9 cellular contexts compared by ENCODE assay signal in the genomic region with DNA sequence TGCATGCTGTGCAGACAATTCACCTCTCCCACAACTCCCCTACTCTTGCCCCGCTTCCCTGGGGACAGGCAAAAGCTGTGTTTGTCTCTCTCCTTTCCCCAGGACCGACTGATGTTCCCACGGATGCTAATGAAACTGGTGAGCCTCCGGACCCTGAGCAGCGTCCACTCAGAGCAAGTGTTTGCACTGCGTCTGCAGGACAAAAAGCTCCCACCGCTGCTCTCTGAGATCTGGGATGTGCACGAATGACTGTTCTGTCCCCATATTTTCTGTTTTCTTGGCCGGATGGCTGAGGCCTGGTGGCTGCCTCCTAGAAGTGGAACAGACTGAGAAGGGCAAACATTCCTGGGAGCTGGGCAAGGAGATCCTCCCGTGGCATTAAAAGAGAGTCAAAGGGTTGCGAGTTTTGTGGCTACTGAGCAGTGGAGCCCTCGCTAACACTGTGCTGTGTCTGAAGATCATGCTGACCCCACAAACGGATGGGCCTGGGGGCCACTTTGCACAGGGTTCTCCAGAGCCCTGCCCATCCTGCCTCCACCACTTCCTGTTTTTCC. TPM values are rescaled to one million over a fixed set of nuclear protein-coding genes. Genes with fewer than 3 reads are reported as not detected.
DNase-seq lines count a peak whose midpoint lies in the region; ATAC-seq, FAIRE-seq and TF ChIP-seq lines count a peak whose summit lies in the region.
"Had no signal": no experiment of that assay in that cellular context is flagged by ENCODE, and none has a peak within 500 bp of the region (broad histone marks: within the 10 kb centered on the region; RNA-seq: fewer than 3 reads in every experiment).

No MANE protein-coding gene starts in this region.

- H3K27ac Mint-ChIP-seq in CD4-positive, CD25-positive, alpha-beta regulatory T cell = peak overlapping the region; percentile 93 to 98 (median 97)

- TF ChIP-seq POLR2A in ovary (IDR thresholded peaks at IDR 0.05) = no peak

- H3K36me3 ChIP-seq in CD4-positive, CD25-positive, alpha-beta regulatory T cell (ENCODE audit: control insufficient read depth, insufficient read depth, low read length) = peaks cover under 1% of the 10 kb centered on the region
- H3K36me3 ChIP-seq in Loucy (ENCODE audit: insufficient read depth, low read length) (no peaks in the 10 kb centered on the region), ovary (no peaks in the 10 kb centered on the region)
- H3K36me3 ChIP-seq in effector memory CD4-positive, alpha-beta T cell (ENCODE audit: control insufficient read depth, insufficient read depth, low read length) = no peaks in the 10 kb centered on the region

- peak overlapping the region; percentile 94 for H3K27ac ChIP-seq in CD4-positive, CD25-positive, alpha-beta regulatory T cell (ENCODE audit: insufficient read depth, low read length, poor library complexity, severe bottlenecking)
- peak overlapping the region; percentile 92 for H3K27ac ChIP-seq in effector memory CD4-positive, alpha-beta T cell (ENCODE audit: insufficient read depth, low read length, poor library complexity, severe bottlenecking)
- H3K27ac ChIP-seq in ovary = peak overlapping the region; percentile 80 to 98

- peaks cover 46% of the 10 kb centered on the region for H3K4me1 ChIP-seq in CD4-positive, CD25-positive, alpha-beta regulatory T cell (ENCODE audit: control insufficient read depth, insufficient read depth, low read length, poor library complexity, severe bottlenecking)
- H3K4me1 ChIP-seq in Loucy (ENCODE audit: insufficient read depth, low read length, poor library complexity, severe bottlenecking) (peaks cover 63% of the 10 kb centered on the region), ovary (ENCODE audit: insufficient read depth) (peaks cover 1% of the 10 kb centered on the region)
- H3K4me1 ChIP-seq in effector memory CD4-positive, alpha-beta T cell (ENCODE audit: control insufficient read depth, insufficient read depth, low read length, poor library complexity, severe bottlenecking) = peaks cover 39% of the 10 kb centered on the region

- peak overlapping the region; percentile 83 for H3K4me3 ChIP-seq in CD4-positive, CD25-positive, alpha-beta regulatory T cell (ENCODE audit: low read depth, low read length)
- peak overlapping the region; percentile 75 for H3K4me3 ChIP-seq in Loucy (ENCODE audit: low read length, poor library complexity, severe bottlenecking)
- H3K4me3 ChIP-seq in effector memory CD4-positive, alpha-beta T cell (ENCODE audit: insufficient read depth, low read depth, low read length, poor library complexity, severe bottlenecking) = peak overlapping the region; percentile 60
- peak overlapping the region; percentile 88 for H3K4me3 ChIP-seq in ovary

- H3K4me2 ChIP-seq in Loucy (ENCODE audit: low read depth, low read length, poor library complexity, severe bottlenecking) = peak overlapping the region; percentile 94

- H3K27me3 Mint-ChIP-seq in CD4-positive, CD25-positive, alpha-beta regulatory T cell = peaks cover 5% of the 10 kb centered on the region

- H3K27me3 ChIP-seq in CD4-positive, CD25-positive, alpha-beta regulatory T cell (ENCODE audit: control insufficient read depth, insufficient read depth, low read length) = no peaks in the 10 kb centered on the region
- no peaks in the 10 kb centered on the region for H3K27me3 ChIP-seq in Loucy (ENCODE audit: insufficient read depth, low read length, poor library complexity, severe bottlenecking)
- H3K27me3 ChIP-seq in effector memory CD4-positive, alpha-beta T cell (replicated peaks; ENCODE audit: control insufficient read depth, insufficient read depth, low read length, poor library complexity, severe bottlenecking) = no peaks in the 10 kb centered on the region
- H3K27me3 ChIP-seq in ovary = no peaks in the 10 kb centered on the region

- peaks cover 20 to 66% (median 46%) of the 10 kb centered on the region in 4 donors for H3K4me1 Mint-ChIP-seq in CD4-positive, CD25-positive, alpha-beta regulatory T cell

- ATAC-seq in CD4-positive, CD25-positive, alpha-beta regulatory T cell (ENCODE audit: low read depth in 2 of 2) = no peak
- ATAC-seq in GM18868 (IDR thresholded peaks at IDR 0.05; ENCODE audit: unreplicated experiment) (no peak), GM18870 (IDR thresholded peaks at IDR 0.05; ENCODE audit: unreplicated experiment) (no peak)

- H3K9me2 ChIP-seq in Loucy (replicated peaks; ENCODE audit: low read depth, low read length) = no peaks in the 10 kb centered on the region

- TF ChIP-seq CTCF in Loucy (conservative IDR thresholded peaks at IDR 0.05; ENCODE audit: low read length) (no peak), ovary (IDR thresholded peaks at IDR 0.05) (no peak)

- no peak for FAIRE-seq in GM19239 (lab: Jason Lieb, UNC)

- H3K36me3 Mint-ChIP-seq in CD4-positive, CD25-positive, alpha-beta regulatory T cell = no peaks in the 10 kb centered on the region

- DNase-seq in CD4-positive, CD25-positive, alpha-beta regulatory T cell = no peak
- no peak for DNase-seq in effector memory CD4-positive, alpha-beta T cell
- no peak for DNase-seq in ovary
- no peak for DNase-seq in GM19239 (ENCODE audit: insufficient read length, low spot score)
- no peak for DNase-seq in T-helper 9 cell
- DNase-seq: NCI-H1694 had no signal

- H3K9ac ChIP-seq in Loucy (ENCODE audit: low read depth, low read length, poor library complexity, severe bottlenecking) = peak overlapping the region; percentile 87

- H2AFZ ChIP-seq in Loucy (ENCODE audit: low read length) = no peak overlapping the region

- H3K9me3 Mint-ChIP-seq in CD4-positive, CD25-positive, alpha-beta regulatory T cell = no peaks in the 10 kb centered on the region

- WGBS in ovary, 3 donors = 31 to 49% (median 32%) methylated on average over 13 of the region's 13 CpGs

- peak overlapping the region; percentile 89 to 98 (median 94) for H3K4me3 Mint-ChIP-seq in CD4-positive, CD25-positive, alpha-beta regulatory T cell

- no peak for TF ChIP-seq EP300 in ovary (IDR thresholded peaks at IDR 0.05)

- no peaks in the 10 kb centered on the region for H3K9me3 ChIP-seq in CD4-positive, CD25-positive, alpha-beta regulatory T cell (ENCODE audit: control insufficient read depth in 2 of 2, low read length in 2 of 2)
- H3K9me3 ChIP-seq in Loucy (ENCODE audit: insufficient read depth, low read depth, low read length) (no peaks in the 10 kb centered on the region), ovary (no peaks in the 10 kb centered on the region)
- H3K9me3 ChIP-seq in effector memory CD4-positive, alpha-beta T cell (ENCODE audit: control insufficient read depth, low read length) = no peaks in the 10 kb centered on the region

- H3F3A ChIP-seq in Loucy (ENCODE audit: low read depth) = peaks cover 10% of the 10 kb centered on the region

- H4K20me1 ChIP-seq in Loucy (ENCODE audit: insufficient read depth, low read length, poor library complexity, severe bottlenecking) = peaks cover 30% of the 10 kb centered on the region

- intact Hi-C loops in ovary (cut with DNase I) = loop anchor here in 2 of 4 donors (5.0 to 10.0 kb wide), 2 partner anchors 86 to 91 kb away; a partner anchor contains a TSS

- H3K79me2 ChIP-seq in Loucy (ENCODE audit: insufficient read depth, low read length) = peaks cover 32% of the 10 kb centered on the region

RNA-seq across cellular contexts. Expression of a gene that starts 1.4 kb away (rescaled TPM):
- total RNA-seq in CD4-positive, CD25-positive, alpha-beta regulatory T cell = 179 TPM
- polyA plus RNA-seq in CD4-positive, CD25-positive, alpha-beta regulatory T cell = 10 to 100 TPM; 17.8 to 29.2 (median 23.1) TPM
- total RNA-seq in ovary = 10 to 100 TPM; 29.7 to 53.5 (median 40.1) TPM
- polyA plus RNA-seq in ovary = 10 to 100 TPM; 20.3 to 35.4 TPM

RNA-seq across cellular contexts. Expression of a gene that starts 10.7 kb away (rescaled TPM):
- 5.7 TPM for total RNA-seq in CD4-positive, CD25-positive, alpha-beta regulatory T cell
- 10 to 100 TPM in 1 of 4 donors, 1 to 10 TPM in 3; 6.1 to 13.0 (median 9.3) TPM for polyA plus RNA-seq in CD4-positive, CD25-positive, alpha-beta regulatory T cell
- 10 to 100 TPM; 19.4 to 39.7 (median 29.0) TPM for total RNA-seq in ovary
- 10 to 100 TPM; 18.0 to 27.0 TPM for polyA plus RNA-seq in ovary

RNA-seq across cellular contexts. Expression of a gene that starts 19.9 kb away (rescaled TPM):
- total RNA-seq in CD4-positive, CD25-positive, alpha-beta regulatory T cell = 19.0 TPM
- 10 to 100 TPM; 16.3 to 27.7 (median 17.2) TPM for polyA plus RNA-seq in CD4-positive, CD25-positive, alpha-beta regulatory T cell
- 10 to 100 TPM; 15.1 to 25.5 (median 18.7) TPM for total RNA-seq in ovary
- 10 to 100 TPM; 14.7 to 20.1 TPM for polyA plus RNA-seq in ovary

RNA-seq across cellular contexts. Expression of a gene that starts 53.8 kb away (rescaled TPM):
- 81.7 TPM for total RNA-seq in CD4-positive, CD25-positive, alpha-beta regulatory T cell
- polyA plus RNA-seq in CD4-positive, CD25-positive, alpha-beta regulatory T cell = 10 to 100 TPM; 55.3 to 93.9 (median 60.0) TPM
- 10 to 100 TPM; 20.0 to 34.7 (median 25.8) TPM for total RNA-seq in ovary
- polyA plus RNA-seq in ovary = 10 to 100 TPM; 21.1 to 40.6 TPM
